ENCODE assay signal across 15 cellular contexts in the genomic region with DNA sequence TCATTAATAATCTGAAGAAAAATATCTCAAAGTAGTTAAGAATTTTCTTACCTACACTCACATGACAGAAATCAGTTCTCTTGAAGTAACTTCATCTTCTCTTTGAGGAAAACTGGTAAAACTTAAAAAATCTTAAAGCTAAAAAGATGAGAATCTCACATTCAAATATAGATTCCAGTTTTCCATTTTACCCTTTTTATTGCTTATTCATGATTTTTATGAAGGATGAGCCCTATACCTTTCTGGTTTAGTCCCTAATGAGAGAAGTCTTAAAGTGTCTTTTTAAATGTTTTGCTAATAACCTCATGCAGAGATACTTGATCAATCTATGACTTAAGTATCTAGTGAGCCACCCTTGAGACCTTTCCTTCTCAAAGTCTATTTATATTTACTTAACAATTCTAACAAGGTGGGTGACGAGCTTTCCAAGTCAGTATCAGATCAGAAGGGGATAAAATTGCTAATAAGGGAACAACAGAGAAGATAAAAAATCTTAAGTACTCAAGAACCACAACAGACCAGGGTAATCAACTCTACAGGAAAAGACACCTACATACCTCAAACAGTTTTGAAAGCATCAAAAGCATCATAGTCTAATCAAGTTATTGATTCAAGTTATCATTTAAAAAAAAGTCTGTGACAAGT. TPM values are rescaled to one million over a fixed set of nuclear protein-coding genes. Genes with fewer than 3 reads are reported as not detected.
DNase-seq lines count a peak whose midpoint lies in the region; ATAC-seq and TF ChIP-seq lines count a peak whose summit lies in the region.
"Had no signal": no experiment of that assay in that cellular context is flagged by ENCODE, and none has a peak within 500 bp of the region (broad histone marks: within the 10 kb centered on the region; RNA-seq: fewer than 3 reads in every experiment).

No MANE protein-coding gene starts in this region.

- TF ChIP-seq EP300 in SK-N-SH (IDR thresholded peaks at IDR 0.05; ENCODE audit: borderline replicate concordance in 1 of 2, low read depth in 1 of 2, low read length in 1 of 2), result no peak

- H3F3A ChIP-seq in OCI-LY1 (ENCODE audit: insufficient read depth, low read length) (no peaks in the 10 kb centered on the region), SK-N-SH (replicated peaks; ENCODE audit: insufficient read depth) (peaks cover 18% of the 10 kb centered on the region)

- H3K27me3 ChIP-seq in OCI-LY1 (ENCODE audit: insufficient read depth, low read length) (no peaks in the 10 kb centered on the region), skeletal muscle satellite cell (ENCODE audit: control insufficient read depth, insufficient read depth, low read length) (no peaks in the 10 kb centered on the region), SK-N-SH (ENCODE audit: insufficient read depth) (no peaks in the 10 kb centered on the region)
- H3K27me3 ChIP-seq: adrenal gland had no signal

- no peaks in the 10 kb centered on the region for H3K27me3 Mint-ChIP-seq in activated T-cell treated with anti-CD3 and anti-CD28 coated beads, Interleukin-2, amount 50 U/mL, for 24 hours
- no peaks in the 10 kb centered on the region for H3K27me3 Mint-ChIP-seq in central memory CD8-positive, alpha-beta T cell

- POLR2A ChIA-PET in SK-N-SH (lab: Yijun Ruan, JAX), result no interaction called here

- no peaks in the 10 kb centered on the region for H4K20me1 ChIP-seq in OCI-LY1 (ENCODE audit: insufficient read depth, low read length)
- peaks cover 15% of the 10 kb centered on the region; the same call in 1 of the 2 replicates for H4K20me1 ChIP-seq in SK-N-SH (ENCODE audit: insufficient read depth)

- H3K9me3 ChIP-seq in OCI-LY1 (ENCODE audit: low read length), result no peaks in the 10 kb centered on the region
- H3K9me3 ChIP-seq in skeletal muscle satellite cell (replicated peaks; ENCODE audit: low read length), result no peaks in the 10 kb centered on the region
- H3K9me3 ChIP-seq in SK-N-SH, result no peaks in the 10 kb centered on the region
- H3K9me3 ChIP-seq: adrenal gland, thoracic aorta had no signal

- H3K79me2 ChIP-seq in OCI-LY1 (ENCODE audit: insufficient read depth, low read length) (peaks cover 61% of the 10 kb centered on the region), SK-N-SH (ENCODE audit: insufficient read depth) (peaks cover 79% of the 10 kb centered on the region)

- H3K4me2 ChIP-seq in OCI-LY1 (ENCODE audit: low read length) (peak overlapping the region; percentile 84), skeletal muscle satellite cell (ENCODE audit: low read length) (peak overlapping the region; percentile 88), SK-N-SH (no peak overlapping the region; the same call in 1 of the 2 replicates)

- ATAC-seq in central memory CD8-positive, alpha-beta T cell (replicated peaks; ENCODE audit: extremely low read depth, poor library complexity, severe bottlenecking), result no peak

- H3K9ac ChIP-seq in OCI-LY1 (ENCODE audit: low read length) (no peak overlapping the region), skeletal muscle satellite cell (ENCODE audit: low read depth, low read length) (no peak overlapping the region), SK-N-SH (no peak overlapping the region)

- peaks cover 66% of the 10 kb centered on the region for H3K4me1 Mint-ChIP-seq in activated T-cell treated with anti-CD3 and anti-CD28 coated beads, Interleukin-2, amount 50 U/mL, for 24 hours (ENCODE audit: low read depth)
- peaks cover 43% of the 10 kb centered on the region for H3K4me1 Mint-ChIP-seq in central memory CD8-positive, alpha-beta T cell

- H3K9me2 ChIP-seq in OCI-LY1 (ENCODE audit: low read depth, low read length), result no peaks in the 10 kb centered on the region
- no peaks in the 10 kb centered on the region for H3K9me2 ChIP-seq in SK-N-SH

- no peaks in the 10 kb centered on the region for H3K9me3 Mint-ChIP-seq in activated T-cell treated with anti-CD3 and anti-CD28 coated beads, Interleukin-2, amount 50 U/mL, for 24 hours
- H3K9me3 Mint-ChIP-seq in central memory CD8-positive, alpha-beta T cell, result no peaks in the 10 kb centered on the region

- H3K27ac ChIP-seq in OCI-LY1 (ENCODE audit: low read depth, low read length, poor library complexity, severe bottlenecking) (no peak overlapping the region), SK-N-SH (ENCODE audit: low read depth in 2 of 2, low read length in 1 of 2) (no peak overlapping the region)
- H3K27ac ChIP-seq: adrenal gland, thoracic aorta had no signal

- H3K4me1 ChIP-seq in OCI-LY1 (ENCODE audit: insufficient read depth, low read length, severe bottlenecking) (peaks cover 32% of the 10 kb centered on the region), skeletal muscle satellite cell (ENCODE audit: control insufficient read depth, insufficient read depth, low read length) (peaks cover 24% of the 10 kb centered on the region), SK-N-SH (ENCODE audit: control insufficient read depth in 1 of 2, insufficient read depth in 2 of 2, low read depth in 1 of 2, low read length in 1 of 2) (peaks cover 5 to 15% of the 10 kb centered on the region in 2 experiments; a peak in 3 of 4 replicates)

- H3K4me3 ChIP-seq in OCI-LY1 (ENCODE audit: low read depth, low read length, poor library complexity, severe bottlenecking) (peak overlapping the region; percentile 88), skeletal muscle satellite cell (ENCODE audit: low read length) (no peak overlapping the region), SK-N-SH (ENCODE audit: low read depth in 2 of 2, low read length in 1 of 2) (no peak overlapping the region)
- H3K4me3 ChIP-seq: adrenal gland, lung, thoracic aorta had no signal

- H2AFZ ChIP-seq in OCI-LY1 (ENCODE audit: low read length) (no peak overlapping the region), SK-N-SH (ENCODE audit: low read depth) (no peak overlapping the region)

- peak overlapping the region; percentile 96 for H3K4me3 Mint-ChIP-seq in activated T-cell treated with anti-CD3 and anti-CD28 coated beads, Interleukin-2, amount 50 U/mL, for 24 hours
- no peak overlapping the region for H3K4me3 Mint-ChIP-seq in central memory CD8-positive, alpha-beta T cell

- H3K36me3 ChIP-seq in OCI-LY1 (ENCODE audit: insufficient read depth, low read length), result peaks cover 61% of the 10 kb centered on the region
- H3K36me3 ChIP-seq in skeletal muscle satellite cell (ENCODE audit: insufficient read depth, low read length), result peaks cover 24% of the 10 kb centered on the region
- H3K36me3 ChIP-seq in SK-N-SH (replicated peaks in 1 of 2; ENCODE audit: control insufficient read depth in 1 of 2, insufficient read depth in 2 of 2, low read length in 1 of 2), result peaks cover 39 to 47% of the 10 kb centered on the region in 2 experiments

- peak overlapping the region; percentile 99 for H3K27ac Mint-ChIP-seq in activated T-cell treated with anti-CD3 and anti-CD28 coated beads, Interleukin-2, amount 50 U/mL, for 24 hours
- peak overlapping the region; percentile 64 for H3K27ac Mint-ChIP-seq in central memory CD8-positive, alpha-beta T cell (ENCODE audit: low read depth)

- CTCF ChIA-PET in SK-N-SH (lab: Yijun Ruan, JAX), result interaction anchor here (0.6 to 4.2 kb wide), 6 partner anchors 9 to 151 kb away, joined by 3 to 32 read pairs (median 4); a partner anchor contains a TSS

- TF ChIP-seq CTCF in OCI-LY1 (IDR thresholded peaks at IDR 0.05; ENCODE audit: low read length) (no peak), SK-N-SH (IDR thresholded peaks at IDR 0.05) (no peak)

- H3K36me3 Mint-ChIP-seq in activated T-cell treated with anti-CD3 and anti-CD28 coated beads, Interleukin-2, amount 50 U/mL, for 24 hours (ENCODE audit: low read depth), result peaks cover 92% of the 10 kb centered on the region
- H3K36me3 Mint-ChIP-seq in central memory CD8-positive, alpha-beta T cell (ENCODE audit: insufficient read depth), result peaks cover 32% of the 10 kb centered on the region

- 97% methylated on average over 1 of the region's 1 CpG for WGBS in SK-N-SH (ENCODE audit: low lambda C conversion rate)

- DNase-seq in activated T-cell treated with anti-CD3 and anti-CD28 coated beads, Interleukin-2, amount 50 U/mL, for 24 hours, result no peak
- DNase-seq in activated T-cell treated with anti-CD3 and anti-CD28 coated beads for 4 hours (no peak), KG1 (lab: John Stamatoyannopoulos, UW) (no peak), SK-N-SH (no peak), SHP77 (lab: John Stamatoyannopoulos, UW) (no peak)
- no peak for DNase-seq in central memory CD8-positive, alpha-beta T cell (ENCODE audit: low spot score in 2 of 2)
- DNase-seq: adrenal gland; effector CD8-positive, alpha-beta T cell; GF-D8; NCI-H510A; retina had no signal

- TF ChIP-seq RAD21 in SK-N-SH (IDR thresholded peaks at IDR 0.05; ENCODE audit: low read length), result no peak

TF ChIP-seq in SK-N-SH, 30 proteins besides CTCF, POLR2A, EP300 and RAD21 (continues in another document):
- TF ChIP-seq, protein P1, sequence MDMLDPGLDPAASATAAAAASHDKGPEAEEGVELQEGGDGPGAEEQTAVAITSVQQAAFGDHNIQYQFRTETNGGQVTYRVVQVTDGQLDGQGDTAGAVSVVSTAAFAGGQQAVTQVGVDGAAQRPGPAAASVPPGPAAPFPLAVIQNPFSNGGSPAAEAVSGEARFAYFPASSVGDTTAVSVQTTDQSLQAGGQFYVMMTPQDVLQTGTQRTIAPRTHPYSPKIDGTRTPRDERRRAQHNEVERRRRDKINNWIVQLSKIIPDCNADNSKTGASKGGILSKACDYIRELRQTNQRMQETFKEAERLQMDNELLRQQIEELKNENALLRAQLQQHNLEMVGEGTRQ (IDR thresholded peaks at IDR 0.05; ENCODE audit: borderline replicate concordance, low read depth, low read length), result no peak

RNA-seq across cellular contexts. Expression of a gene that starts 2.6 kb away (rescaled TPM):
- total RNA-seq in skeletal muscle satellite cell (2012; rRNA removed), result 278 and 331 TPM in 2 replicates
- polyA plus RNA-seq in SK-N-SH (2012; rRNA removed), result 30.4 and 32.9 TPM in 2 replicates
- 33.8 and 34.7 TPM in 2 replicates for polyA plus RNA-seq in SK-N-SH (2012; cell fraction: cytosol; rRNA removed)
- polyA plus RNA-seq in SK-N-SH (2012; cell fraction: nucleus; rRNA removed), result 56.1 and 87.5 TPM in 2 replicates

RNA-seq across cellular contexts. Expression of a gene that starts 34.2 kb away (rescaled TPM):
- total RNA-seq in skeletal muscle satellite cell (2012; rRNA removed), result 21.8 and 29.2 TPM in 2 replicates
- 9.6 and 13.2 TPM in 2 replicates for polyA plus RNA-seq in SK-N-SH (2012; rRNA removed)
- polyA plus RNA-seq in SK-N-SH (2012; cell fraction: cytosol; rRNA removed), result 9.3 and 10.5 TPM in 2 replicates
- polyA plus RNA-seq in SK-N-SH (2012; cell fraction: nucleus; rRNA removed), result 16.7 and 36.9 TPM in 2 replicates

RNA-seq across cellular contexts. Expression of a gene that starts 34.8 kb away (rescaled TPM):
- total RNA-seq in skeletal muscle satellite cell (2012; rRNA removed), result 4.2 and 6.1 TPM in 2 replicates
- polyA plus RNA-seq in SK-N-SH (2012; rRNA removed), result 1.3 and 1.5 TPM in 2 replicates
- 2.3 and 2.6 TPM in 2 replicates for polyA plus RNA-seq in SK-N-SH (2012; cell fraction: cytosol; rRNA removed)
- polyA plus RNA-seq in SK-N-SH (2012; cell fraction: nucleus; rRNA removed), result 1.2 and 1.4 TPM in 2 replicates
